Comparison of ENCODE assay signal across 22 cellular contexts in genomic region chr3:100396967-100397366, GRCh38. TPM values are rescaled to one million over a fixed set of nuclear protein-coding genes. Genes with fewer than 3 reads are reported as not detected.
DNase-seq lines count a peak whose midpoint lies in the region; ATAC-seq, FAIRE-seq and TF ChIP-seq lines count a peak whose summit lies in the region.
"Had no signal": no experiment of that assay in that cellular context is flagged by ENCODE, and none has a peak within 500 bp of the region (broad histone marks: within the 10 kb centered on the region; RNA-seq: fewer than 3 reads in every experiment).

No MANE protein-coding gene starts in this region.

- TF ChIP-seq POLR2A in HepG2 (IDR thresholded peaks at IDR 0.05; ENCODE audit: insufficient read depth in 1 of 2, low read depth in 2 of 2, low read length in 2 of 2), result no peak

- intact Hi-C loops in HepG2 (cut with micrococcal nuclease; ENCODE audit: unreplicated experiment), result no loop called here
- intact Hi-C loops in left cardiac atrium (cut with DNase I), result no loop called here

- no peaks in the 10 kb centered on the region for H3K9me2 ChIP-seq in SU-DHL-6 (replicated peaks; ENCODE audit: insufficient read depth, low read length)

- H2AFZ ChIP-seq in SU-DHL-6 (ENCODE audit: low read depth, low read length, severe bottlenecking) (no peak overlapping the region), HepG2 (ENCODE audit: low read length) (no peak overlapping the region)

- peaks cover 56% of the 10 kb centered on the region for H3K4me1 Mint-ChIP-seq in activated naive CD8-positive, alpha-beta T cell (ENCODE audit: low read depth)
- peaks cover 60% of the 10 kb centered on the region for H3K4me1 Mint-ChIP-seq in activated naive CD8-positive, alpha-beta T cell treated with anti-CD3 and anti-CD28 coated beads, Interleukin-2, amount 50 U/mL, for 24 hours
- peaks cover 18% of the 10 kb centered on the region for H3K4me1 Mint-ChIP-seq in endodermal cell

- H3K9ac ChIP-seq in SU-DHL-6 (ENCODE audit: low read length) (no peak overlapping the region), HepG2 (ENCODE audit: insufficient read depth, low read depth, low read length) (no peak overlapping the region), endodermal cell (ENCODE audit: extremely low read depth, low read length, poor library complexity, severe bottlenecking) (no peak overlapping the region)
- H3K9ac ChIP-seq: BLaER1 treated with 17β-estradiol and CSF1 and Interleukin-3, amounts not matched to agents 10 nM and 100 nM had no signal

- TF ChIP-seq EP300 in HepG2 (IDR thresholded peaks at IDR 0.05; ENCODE audit: low read depth in 2 of 2, low read length in 2 of 2), result no peak
- TF ChIP-seq EP300 in HepG2 (CRISPR knock-in tag; IDR thresholded peaks at IDR 0.05; ENCODE audit: borderline replicate concordance), result no peak

- TF ChIP-seq RAD21 in HepG2 (CRISPR knock-in tag; IDR thresholded peaks at IDR 0.05), result no peak

- in situ Hi-C loops in HepG2 (cut with HindIII; ENCODE audit: extremely low pct_ligation_motif_present, low pct_unique_long_range_greater_than_20kb), result no loop called here

- no peaks in the 10 kb centered on the region for H3K27me3 Mint-ChIP-seq in activated naive CD8-positive, alpha-beta T cell
- no peaks in the 10 kb centered on the region for H3K27me3 Mint-ChIP-seq in activated naive CD8-positive, alpha-beta T cell treated with anti-CD3 and anti-CD28 coated beads, Interleukin-2, amount 50 U/mL, for 24 hours
- no peaks in the 10 kb centered on the region for H3K27me3 Mint-ChIP-seq in endodermal cell (ENCODE audit: insufficient read depth)
- H3K27me3 Mint-ChIP-seq: activated CD4-positive, alpha-beta memory T cell treated with anti-CD3 and anti-CD28 coated beads, Interleukin-2, amount 10 ng/mL, durations not matched to agents 7 days and 5 days had no signal

- WGBS in HepG2 (ENCODE audit: low lambda C conversion rate), result 60% methylated on average over 2 of the region's 2 CpGs
- WGBS in endodermal cell (ENCODE audit: insufficient coverage in 1 of 2, insufficient read length in 1 of 2), 2 experiments, result 91% methylated on average over 2 of the region's 2 CpGs; no CpG with 5 or more reads in 1 of the 2 experiments

- TF ChIP-seq CTCF in SU-DHL-6 (IDR thresholded peaks at IDR 0.05; ENCODE audit: insufficient read depth, low read length, poor library complexity, severe bottlenecking) (no peak), HepG2 (CRISPR knock-in tag; IDR thresholded peaks at IDR 0.05) (no peak), endodermal cell (conservative IDR thresholded peaks at IDR 0.05) (no peak)

- no peaks in the 10 kb centered on the region for H3K36me3 ChIP-seq in SU-DHL-6 (ENCODE audit: low read length)
- H3K36me3 ChIP-seq in HepG2 (replicated peaks in 1 of 2; ENCODE audit: control insufficient read depth in 1 of 2, insufficient read depth in 2 of 2, low read length in 2 of 2), result peaks cover 0 to 8% of the 10 kb centered on the region in 2 experiments; a peak in 1 of 5 replicates
- peaks cover 12% of the 10 kb centered on the region for H3K36me3 ChIP-seq in endodermal cell (ENCODE audit: control insufficient read depth, insufficient read depth, low read length)
- H3K36me3 ChIP-seq: cardiac muscle cell, neutrophil had no signal

- peaks cover 65% of the 10 kb centered on the region for H3K4me1 ChIP-seq in HepG2 (ENCODE audit: insufficient read depth, low read length)
- no peaks in the 10 kb centered on the region for H3K4me1 ChIP-seq in endodermal cell (ENCODE audit: control insufficient read depth, insufficient read depth, low read length)

- H4K20me1 ChIP-seq in SU-DHL-6 (ENCODE audit: low read depth, low read length) (peaks cover 8% of the 10 kb centered on the region; the same call in 1 of the 2 replicates), HepG2 (ENCODE audit: insufficient read depth, low read length) (peaks cover 25% of the 10 kb centered on the region)

- no peak overlapping the region for H3K4me3 ChIP-seq in SU-DHL-6 (ENCODE audit: insufficient read depth, low read length, poor library complexity, severe bottlenecking)
- no peak overlapping the region for H3K4me3 ChIP-seq in HepG2 (replicated peaks in 1 of 3; ENCODE audit: insufficient read depth in 1 of 3, low read depth in 2 of 3, low read length in 3 of 3)
- no peak overlapping the region for H3K4me3 ChIP-seq in endodermal cell (ENCODE audit: low read length)
- H3K4me3 ChIP-seq: BLaER1 treated with 17β-estradiol and CSF1 and Interleukin-3, amounts not matched to agents 10 nM and 100 nM; cardiac muscle cell; skin epidermis had no signal

- H3K27ac ChIP-seq in SU-DHL-6 (ENCODE audit: low read depth, low read length) (no peak overlapping the region), HepG2 (ENCODE audit: extremely low read length, insufficient read depth, low read length) (no peak overlapping the region), endodermal cell (ENCODE audit: low read depth, low read length) (no peak overlapping the region)
- H3K27ac ChIP-seq: BLaER1 treated with 17β-estradiol and CSF1 and Interleukin-3, amounts not matched to agents 10 nM and 100 nM; cardiac muscle cell; neutrophil; skin epidermis had no signal

- H3K27me3 ChIP-seq in SU-DHL-6 (ENCODE audit: low read length) (no peaks in the 10 kb centered on the region), HepG2 (ENCODE audit: control insufficient read depth in 1 of 2, insufficient read depth in 2 of 2, low read length in 2 of 2) (no peaks in the 10 kb centered on the region; a peak in 1 of 5 replicates), endodermal cell (ENCODE audit: control insufficient read depth, insufficient read depth, low read length, poor library complexity, severe bottlenecking) (no peaks in the 10 kb centered on the region)
- H3K27me3 ChIP-seq: BLaER1 treated with 17β-estradiol and CSF1 and Interleukin-3, amounts not matched to agents 10 nM and 100 nM; cardiac muscle cell; neutrophil had no signal

- H3K79me2 ChIP-seq in SU-DHL-6 (ENCODE audit: insufficient read depth, low read length) (peaks cover 90% of the 10 kb centered on the region), HepG2 (ENCODE audit: insufficient read depth, low read length) (peaks cover 88% of the 10 kb centered on the region)

- CTCF ChIA-PET in HepG2 (lab: Yijun Ruan, JAX; ENCODE audit: low intra/inter-chr PET ratio, low total read pairs), result no interaction called here

- DNase-seq in activated naive CD8-positive, alpha-beta T cell treated with anti-CD3 and anti-CD28 coated beads, Interleukin-2, amount 50 U/mL, for 24 hours, result no peak
- DNase-seq in HepG2 (ENCODE audit: low spot score) (no peak), endodermal cell (no peak), left cardiac atrium (no peak)
- DNase-seq: activated CD4-positive, alpha-beta memory T cell treated with anti-CD3 and anti-CD28 coated beads, Interleukin-2, amount 10 ng/mL, durations not matched to agents 7 days and 5 days; HCEC 1CT; NCI-H1105 treated with DMSO at 0.1 percent for 48 hours; NCI-H2029; NCI-H446 treated with DMSO at 0.1 percent for 48 hours; SHP77 treated with DMSO at 0.1 percent for 48 hours; substantia nigra; SW 1271 had no signal

- H3F3A ChIP-seq in SU-DHL-6 (ENCODE audit: insufficient read depth), result no peaks in the 10 kb centered on the region

- peak overlapping the region; percentile 49 for H3K4me3 Mint-ChIP-seq in activated naive CD8-positive, alpha-beta T cell
- no peak overlapping the region for H3K4me3 Mint-ChIP-seq in activated naive CD8-positive, alpha-beta T cell treated with anti-CD3 and anti-CD28 coated beads, Interleukin-2, amount 50 U/mL, for 24 hours
- H3K4me3 Mint-ChIP-seq in endodermal cell, result no peak overlapping the region
- H3K4me3 Mint-ChIP-seq: activated CD4-positive, alpha-beta memory T cell treated with anti-CD3 and anti-CD28 coated beads, Interleukin-2, amount 10 ng/mL, durations not matched to agents 7 days and 5 days had no signal

- BruUV-seq in HepG2 (replicated peaks; lab: Mats Ljungman, UMichigan), result no TSS peak

- peaks cover 2% of the 10 kb centered on the region for H3K36me3 Mint-ChIP-seq in activated naive CD8-positive, alpha-beta T cell
- H3K36me3 Mint-ChIP-seq in activated naive CD8-positive, alpha-beta T cell treated with anti-CD3 and anti-CD28 coated beads, Interleukin-2, amount 50 U/mL, for 24 hours (ENCODE audit: low read depth), result peaks cover 41% of the 10 kb centered on the region
- H3K36me3 Mint-ChIP-seq in endodermal cell (ENCODE audit: low read depth), result peaks cover 12% of the 10 kb centered on the region

- FAIRE-seq in HepG2 (lab: Jason Lieb, UNC), result no peak
- FAIRE-seq: GM12892 had no signal

- H3K9me3 ChIP-seq in SU-DHL-6 (ENCODE audit: insufficient read depth, low read length), result no peaks in the 10 kb centered on the region
- no peaks in the 10 kb centered on the region for H3K9me3 ChIP-seq in HepG2 (ENCODE audit: low read length)
- H3K9me3 ChIP-seq in endodermal cell (ENCODE audit: control insufficient read depth, low read length), result no peaks in the 10 kb centered on the region
- H3K9me3 ChIP-seq: neutrophil had no signal

- H3K4me2 ChIP-seq in SU-DHL-6 (ENCODE audit: low read depth, low read length, poor library complexity, severe bottlenecking) (peak overlapping the region; percentile 18), HepG2 (ENCODE audit: low read depth, low read length) (peak overlapping the region; percentile 40)

- ATAC-seq in activated naive CD8-positive, alpha-beta T cell treated with anti-CD3 and anti-CD28 coated beads, Interleukin-2, amount 50 U/mL, for 24 hours, result no peak
- ATAC-seq in HepG2 (no peak), GM21423 (IDR thresholded peaks at IDR 0.05; ENCODE audit: unreplicated experiment) (no peak), left cardiac atrium (no peak)
- ATAC-seq: activated CD4-positive, CD25-positive, alpha-beta regulatory T cell treated with anti-CD3 and anti-CD28 coated beads, Interleukin-2, amount 50 U/mL, for 24 hours; Panc1 had no signal

- H3K27ac Mint-ChIP-seq in activated naive CD8-positive, alpha-beta T cell, result no peak overlapping the region
- no peak overlapping the region for H3K27ac Mint-ChIP-seq in activated naive CD8-positive, alpha-beta T cell treated with anti-CD3 and anti-CD28 coated beads, Interleukin-2, amount 50 U/mL, for 24 hours
- H3K27ac Mint-ChIP-seq in endodermal cell, result no peak overlapping the region
- H3K27ac Mint-ChIP-seq: activated CD4-positive, alpha-beta memory T cell treated with anti-CD3 and anti-CD28 coated beads, Interleukin-2, amount 10 ng/mL, durations not matched to agents 7 days and 5 days had no signal

- POLR2A ChIA-PET in HepG2 (lab: Yijun Ruan, JAX), result no interaction called here

- no peaks in the 10 kb centered on the region for H3K9me3 Mint-ChIP-seq in activated naive CD8-positive, alpha-beta T cell (ENCODE audit: low read depth)
- H3K9me3 Mint-ChIP-seq in activated naive CD8-positive, alpha-beta T cell treated with anti-CD3 and anti-CD28 coated beads, Interleukin-2, amount 50 U/mL, for 24 hours, result no peaks in the 10 kb centered on the region
- H3K9me3 Mint-ChIP-seq in endodermal cell, result no peaks in the 10 kb centered on the region
- H3K9me3 Mint-ChIP-seq: activated CD4-positive, alpha-beta memory T cell treated with anti-CD3 and anti-CD28 coated beads, Interleukin-2, amount 10 ng/mL, durations not matched to agents 7 days and 5 days had no signal

RNA-seq across cellular contexts. Expression of gene TOMM70, which starts 3.9 kb away (rescaled TPM):
- total RNA-seq in HepG2 (2016; rRNA removed; fragmentation: Illumina TruSeq; extraction: Trizol) (77.2 and 95.2 TPM in 2 replicates), endodermal cell (10 to 100 TPM; 36.0 to 43.6 TPM), left cardiac atrium (10 to 100 TPM; 50.0 to 53.4 TPM)
- total RNA-seq in HepG2 (2016; cell fraction: cytosol; rRNA removed; fragmentation: Illumina TruSeq; extraction: Trizol; ENCODE audit: low read depth), result 6.5 and 9.2 TPM in 2 replicates
- total RNA-seq in HepG2 (2016; cell fraction: insoluble cytoplasmic fraction; rRNA removed; fragmentation: Illumina TruSeq; extraction: Trizol), result 75.3 and 96.0 TPM in 2 replicates
- 31.5 and 33.7 TPM in 2 replicates for total RNA-seq in HepG2 (2016; cell fraction: membrane; rRNA removed; fragmentation: Illumina TruSeq; extraction: Trizol)
- 50.1 and 54.0 TPM in 2 replicates for total RNA-seq in HepG2 (2016; cell fraction: nucleus; rRNA removed; fragmentation: Illumina TruSeq; extraction: Trizol)
- polyA plus RNA-seq in HepG2 (2011; rRNA removed), result 20.7 and 27.0 TPM in 2 replicates
- 11.9 and 15.5 TPM in 2 replicates for polyA plus RNA-seq in HepG2 (2011; cell fraction: cytosol; rRNA removed)
- 8.0 and 10.2 TPM in 2 replicates for polyA plus RNA-seq in HepG2 (2011; cell fraction: nucleus; rRNA removed)
- polyA plus RNA-seq in HepG2 (2012), result 30.9 and 42.1 TPM in 2 replicates
- polyA plus RNA-seq in HepG2 (2016; cell fraction: cytosol; fragmentation: Illumina TruSeq; extraction: Trizol; ENCODE audit: low read depth), result 3.9 and 4.3 TPM in 2 replicates
- 74.4 and 75.6 TPM in 2 replicates for polyA plus RNA-seq in HepG2 (2016; cell fraction: insoluble cytoplasmic fraction; fragmentation: Illumina TruSeq; extraction: Trizol; ENCODE audit: low read depth)
- polyA plus RNA-seq in HepG2 (2016; cell fraction: membrane; fragmentation: Illumina TruSeq; extraction: Trizol; ENCODE audit: low read depth), result 14.2 and 15.7 TPM in 2 replicates
- 44.0 and 46.4 TPM in 2 replicates for polyA plus RNA-seq in HepG2 (2016; cell fraction: nucleus; fragmentation: Illumina TruSeq; extraction: Trizol; ENCODE audit: insufficient read depth, low read depth)
- 24.9 and 26.6 TPM in 2 replicates for polyA minus RNA-seq in HepG2 (2011; rRNA and poly(A)+ RNA removed; ENCODE audit: low replicate concordance)
- 41.5 and 45.5 TPM in 2 replicates for polyA minus RNA-seq in HepG2 (2011; cell fraction: cytosol; rRNA and poly(A)+ RNA removed)
- 43.3 and 46.1 TPM in 2 replicates for polyA minus RNA-seq in HepG2 (2011; cell fraction: nucleus; rRNA and poly(A)+ RNA removed)
- polyA plus RNA-seq in endodermal cell (2013, experiment 1 of 2), result 42.6 TPM
- 42.1 TPM for polyA plus RNA-seq in endodermal cell (2013, experiment 2 of 2)

RNA-seq across cellular contexts. Expression of gene LNP1, which starts 4.4 kb away (rescaled TPM):
- total RNA-seq in HepG2 (2016; rRNA removed; fragmentation: Illumina TruSeq; extraction: Trizol) (6.0 and 7.0 TPM in 2 replicates), endodermal cell (1 to 10 TPM; 4.3 to 7.9 TPM), left cardiac atrium (1 to 10 TPM; 2.8 to 3.1 TPM)
- 3.0 and 3.4 TPM in 2 replicates for total RNA-seq in HepG2 (2016; cell fraction: cytosol; rRNA removed; fragmentation: Illumina TruSeq; extraction: Trizol; ENCODE audit: low read depth)
- total RNA-seq in HepG2 (2016; cell fraction: insoluble cytoplasmic fraction; rRNA removed; fragmentation: Illumina TruSeq; extraction: Trizol), result 6.4 and 6.6 TPM in 2 replicates
- total RNA-seq in HepG2 (2016; cell fraction: membrane; rRNA removed; fragmentation: Illumina TruSeq; extraction: Trizol), result 7.4 and 9.1 TPM in 2 replicates
- total RNA-seq in HepG2 (2016; cell fraction: nucleus; rRNA removed; fragmentation: Illumina TruSeq; extraction: Trizol), result 10.3 and 12.6 TPM in 2 replicates
- polyA plus RNA-seq in HepG2 (2011; rRNA removed), result 3.4 and 3.6 TPM in 2 replicates
- polyA plus RNA-seq in HepG2 (2011; cell fraction: cytosol; rRNA removed), result 4.9 and 6.1 TPM in 2 replicates
- polyA plus RNA-seq in HepG2 (2011; cell fraction: nucleus; rRNA removed), result 7.0 and 8.3 TPM in 2 replicates
- 3.7 and 5.4 TPM in 2 replicates for polyA plus RNA-seq in HepG2 (2012)
- 2.3 and 3.0 TPM in 2 replicates for polyA plus RNA-seq in HepG2 (2016; cell fraction: cytosol; fragmentation: Illumina TruSeq; extraction: Trizol; ENCODE audit: low read depth)
- 6.5 and 7.3 TPM in 2 replicates for polyA plus RNA-seq in HepG2 (2016; cell fraction: insoluble cytoplasmic fraction; fragmentation: Illumina TruSeq; extraction: Trizol; ENCODE audit: low read depth)
- 6.5 and 6.9 TPM in 2 replicates for polyA plus RNA-seq in HepG2 (2016; cell fraction: membrane; fragmentation: Illumina TruSeq; extraction: Trizol; ENCODE audit: low read depth)
- 4.8 and 5.0 TPM in 2 replicates for polyA plus RNA-seq in HepG2 (2016; cell fraction: nucleus; fragmentation: Illumina TruSeq; extraction: Trizol; ENCODE audit: insufficient read depth, low read depth)
- polyA minus RNA-seq in HepG2 (2011; rRNA and poly(A)+ RNA removed; ENCODE audit: low replicate concordance), result 9.4 and 11.0 TPM in 2 replicates
- 4.6 and 6.0 TPM in 2 replicates for polyA minus RNA-seq in HepG2 (2011; cell fraction: cytosol; rRNA and poly(A)+ RNA removed)
- polyA minus RNA-seq in HepG2 (2011; cell fraction: nucleus; rRNA and poly(A)+ RNA removed), result 49.2 and 56.0 TPM in 2 replicates
- 9.0 TPM for polyA plus RNA-seq in endodermal cell (2013, experiment 1 of 2)
- 11.1 TPM for polyA plus RNA-seq in endodermal cell (2013, experiment 2 of 2)
